In the genomic region with DNA sequence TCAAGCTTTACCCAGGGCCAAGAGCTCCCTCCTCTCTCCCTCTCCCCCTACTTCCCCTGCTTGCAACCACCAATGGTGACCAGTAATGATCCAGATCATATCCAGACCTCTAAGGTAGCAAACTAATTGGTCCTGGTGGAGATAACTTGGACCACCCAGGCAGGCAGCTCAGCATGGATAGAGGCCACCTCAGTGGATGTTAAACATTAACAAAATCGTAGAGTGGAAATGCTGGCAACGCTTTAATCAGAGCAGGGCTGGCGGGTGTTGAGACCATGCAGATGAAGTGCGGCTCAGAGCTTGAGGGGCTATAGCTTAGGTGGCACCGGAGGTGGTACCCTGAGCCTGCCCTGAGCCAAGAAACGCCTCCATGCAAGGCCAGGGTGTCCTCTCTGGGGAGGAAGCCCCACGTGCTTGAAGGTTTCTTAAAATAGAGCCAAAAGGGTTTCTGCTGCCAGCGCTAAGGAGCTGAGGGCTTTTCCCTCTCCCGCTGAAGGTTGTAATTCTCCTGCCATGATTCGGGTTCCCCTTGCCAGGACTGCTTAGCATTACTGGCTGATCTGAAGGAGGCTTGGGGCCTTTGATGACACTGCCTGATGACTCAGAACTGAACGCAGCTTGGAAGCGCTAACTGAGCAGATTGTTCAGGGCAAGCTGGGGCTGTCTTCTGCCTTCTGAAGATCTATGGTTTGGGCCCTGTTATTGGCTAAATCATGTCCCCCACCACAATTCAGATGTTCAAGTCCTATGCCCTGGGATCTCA, we compare ENCODE assay signal across 8 cellular contexts.
DNase-seq lines count a peak whose midpoint lies in the region; ATAC-seq and TF ChIP-seq lines count a peak whose summit lies in the region.

No MANE protein-coding gene starts in this region.

- no peaks in the 10 kb centered on the region for H3K4me1 Mint-ChIP-seq in activated CD4-positive, alpha-beta T cell treated with anti-CD3 and anti-CD28 coated beads for 36 hours
- H3K4me1 Mint-ChIP-seq in stimulated activated effector memory CD8-positive, alpha-beta T cell treated with anti-CD3 and anti-CD28 coated beads, Interleukin-12 subunit alpha, Interleukin-12 subunit beta, amount 100 ng/mL, for 72 hours: no peaks in the 10 kb centered on the region
- no peaks in the 10 kb centered on the region for H3K4me1 Mint-ChIP-seq in CD8-positive, alpha-beta memory T cell

- POLR2A ChIA-PET in activated CD4-positive, alpha-beta T cell treated with anti-CD3 and anti-CD28 coated beads for 36 hours (lab: Charles Lee): no interaction called here
- POLR2A ChIA-PET in CD8-positive, alpha-beta memory T cell (lab: Charles Lee): no interaction called here

- H3K27ac ChIP-seq in CD8-positive, alpha-beta memory T cell (ENCODE audit: low read depth, low read length): no peak overlapping the region

- no peak overlapping the region for H3K27ac Mint-ChIP-seq in activated CD4-positive, alpha-beta T cell treated with anti-CD3 and anti-CD28 coated beads for 36 hours
- no peak overlapping the region for H3K27ac Mint-ChIP-seq in stimulated activated effector memory CD8-positive, alpha-beta T cell treated with anti-CD3 and anti-CD28 coated beads, Interleukin-12 subunit alpha, Interleukin-12 subunit beta, amount 100 ng/mL, for 72 hours
- H3K27ac Mint-ChIP-seq in CD8-positive, alpha-beta memory T cell: no peak overlapping the region

- intact Hi-C loops in activated CD4-positive, alpha-beta T cell treated with anti-CD3 and anti-CD28 coated beads for 36 hours (cut with DNase I, micrococcal nuclease): no loop called here

- H3K9me3 Mint-ChIP-seq in activated CD4-positive, alpha-beta T cell treated with anti-CD3 and anti-CD28 coated beads for 36 hours (ENCODE audit: low read depth): peaks cover under 1% of the 10 kb centered on the region
- no peaks in the 10 kb centered on the region for H3K9me3 Mint-ChIP-seq in stimulated activated effector memory CD8-positive, alpha-beta T cell treated with anti-CD3 and anti-CD28 coated beads, Interleukin-12 subunit alpha, Interleukin-12 subunit beta, amount 100 ng/mL, for 72 hours
- peaks cover 0 to 2% (median 0%) of the 10 kb centered on the region in 5 donors for H3K9me3 Mint-ChIP-seq in CD8-positive, alpha-beta memory T cell

- peak; percentile 33 for DNase-seq in activated CD4-positive, alpha-beta T cell treated with anti-CD3 and anti-CD28 coated beads for 36 hours
- no peak for DNase-seq in activated CD4-positive, alpha-beta T cell treated with anti-CD3 and anti-CD28 coated beads for 1 hour
- DNase-seq in NCI-H2227 treated with DMSO at 0.1 percent for 48 hours (lab: John Stamatoyannopoulos, UW): peak; percentile 22
- DNase-seq in fibroblast of the aortic adventitia (ENCODE audit: low read depth): peak; percentile 62
- no peak for DNase-seq in stimulated activated effector memory CD8-positive, alpha-beta T cell treated with anti-CD3 and anti-CD28 coated beads, Interleukin-12 subunit alpha, Interleukin-12 subunit beta, amount 100 ng/mL, for 72 hours (ENCODE audit: low spot score in 2 of 2)
- no peak for DNase-seq in DMS153 treated with DMSO at 0.1 percent for 48 hours (lab: John Stamatoyannopoulos, UW; ENCODE audit: unreplicated experiment)
- no peak for DNase-seq in CD8-positive, alpha-beta memory T cell

- CTCF ChIA-PET in activated CD4-positive, alpha-beta T cell treated with anti-CD3 and anti-CD28 coated beads for 36 hours (lab: Charles Lee): no interaction called here
- CTCF ChIA-PET in CD8-positive, alpha-beta memory T cell (lab: Charles Lee): interaction anchor here (1.2 kb wide), 1 partner anchor 10 kb away, joined by 3 read pairs; no protein-coding TSS in a partner anchor

- H3K27me3 Mint-ChIP-seq in activated CD4-positive, alpha-beta T cell treated with anti-CD3 and anti-CD28 coated beads for 36 hours: peaks cover 2% of the 10 kb centered on the region
- peaks cover 5 to 21% of the 10 kb centered on the region in 2 donors for H3K27me3 Mint-ChIP-seq in CD8-positive, alpha-beta memory T cell

- peak; percentile 85 for ATAC-seq in activated CD4-positive, alpha-beta T cell treated with anti-CD3 and anti-CD28 coated beads for 36 hours
- ATAC-seq in stimulated activated effector memory CD8-positive, alpha-beta T cell treated with anti-CD3 and anti-CD28 coated beads, Interleukin-12 subunit alpha, Interleukin-12 subunit beta, amount 100 ng/mL, for 72 hours: peak; percentile 66
- no peak for ATAC-seq in GM18858 (IDR thresholded peaks at IDR 0.05; ENCODE audit: unreplicated experiment)

- H3K36me3 Mint-ChIP-seq in activated CD4-positive, alpha-beta T cell treated with anti-CD3 and anti-CD28 coated beads for 36 hours (ENCODE audit: low read depth): no peaks in the 10 kb centered on the region
- no peaks in the 10 kb centered on the region for H3K36me3 Mint-ChIP-seq in stimulated activated effector memory CD8-positive, alpha-beta T cell treated with anti-CD3 and anti-CD28 coated beads, Interleukin-12 subunit alpha, Interleukin-12 subunit beta, amount 100 ng/mL, for 72 hours
- peaks cover 0 to 1% (median 0%) of the 10 kb centered on the region in 3 donors for H3K36me3 Mint-ChIP-seq in CD8-positive, alpha-beta memory T cell

- H3K27me3 ChIP-seq in CD8-positive, alpha-beta memory T cell (ENCODE audit: insufficient read depth, low read length, poor library complexity, severe bottlenecking): no peaks in the 10 kb centered on the region

- H3K4me1 ChIP-seq in CD8-positive, alpha-beta memory T cell (ENCODE audit: insufficient read depth, low read length): no peaks in the 10 kb centered on the region

- H3K4me3 ChIP-seq in fibroblast of the aortic adventitia (ENCODE audit: low read depth, low read length): no peak overlapping the region
- H3K4me3 ChIP-seq in CD8-positive, alpha-beta memory T cell (ENCODE audit: low read length): no peak overlapping the region

- H3K4me3 Mint-ChIP-seq in activated CD4-positive, alpha-beta T cell treated with anti-CD3 and anti-CD28 coated beads for 36 hours: no peak overlapping the region
- no peak overlapping the region for H3K4me3 Mint-ChIP-seq in stimulated activated effector memory CD8-positive, alpha-beta T cell treated with anti-CD3 and anti-CD28 coated beads, Interleukin-12 subunit alpha, Interleukin-12 subunit beta, amount 100 ng/mL, for 72 hours
- H3K4me3 Mint-ChIP-seq in CD8-positive, alpha-beta memory T cell: no peak overlapping the region

- no peaks in the 10 kb centered on the region for H3K9me3 ChIP-seq in CD8-positive, alpha-beta memory T cell (ENCODE audit: low read length)

- H3K36me3 ChIP-seq in CD8-positive, alpha-beta memory T cell (ENCODE audit: insufficient read depth, low read length): no peaks in the 10 kb centered on the region

- no peak for TF ChIP-seq CTCF in fibroblast of the aortic adventitia (IDR thresholded peaks at IDR 0.05; ENCODE audit: insufficient read depth, low read length)

Comparison
In these comparisons a context has a peak if more than half of its experiments do, and no peak if none do; other contexts are left out.
1. DNase-seq: peak in activated CD4-positive, alpha-beta T cell treated with anti-CD3 and anti-CD28 coated beads for 36 hours (single experiment), NCI-H2227 treated with DMSO at 0.1 percent for 48 hours (single experiment) and fibroblast of the aortic adventitia (single experiment); none in activated CD4-positive, alpha-beta T cell treated with anti-CD3 and anti-CD28 coated beads for 1 hour (single experiment), stimulated activated effector memory CD8-positive, alpha-beta T cell treated with anti-CD3 and anti-CD28 coated beads, Interleukin-12 subunit alpha, Interleukin-12 subunit beta, amount 100 ng/mL, for 72 hours (0 of 2), DMS153 treated with DMSO at 0.1 percent for 48 hours (single experiment) and CD8-positive, alpha-beta memory T cell (0 of 5).